ENCODE assay signal across 19 cellular contexts in the genomic region with DNA sequence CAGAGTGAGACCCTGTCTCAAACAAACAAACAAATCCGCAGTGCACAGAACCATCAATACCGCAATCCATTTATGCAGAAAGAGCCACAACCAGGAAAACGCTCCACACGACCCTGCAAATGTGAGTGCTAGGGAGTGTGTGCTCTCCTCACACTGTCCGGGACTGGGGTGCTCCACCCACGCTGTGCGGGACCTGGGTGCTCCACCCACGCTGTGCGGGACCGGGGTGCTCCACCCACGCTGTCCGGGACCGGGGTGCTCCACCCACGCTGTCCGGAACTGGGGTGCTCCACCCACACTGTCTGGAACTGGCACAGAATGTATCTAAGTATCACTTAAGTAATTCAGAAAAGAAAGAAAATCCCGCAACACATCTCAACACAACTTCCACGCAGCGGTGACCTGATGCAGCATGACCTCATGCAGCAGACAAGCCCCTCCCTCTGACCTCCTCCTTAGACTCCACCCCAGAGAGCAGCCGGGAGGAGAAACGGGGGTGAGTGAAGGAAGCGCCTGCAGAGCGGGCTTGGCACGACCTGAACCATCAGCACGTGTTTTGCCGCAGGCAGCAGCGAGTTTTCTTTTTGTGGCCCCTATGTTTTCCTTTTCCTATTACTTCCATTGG. TPM values are rescaled to one million over a fixed set of nuclear protein-coding genes. Genes with fewer than 3 reads are reported as not detected.
A peak's percentile ranks its signal among the peaks of the same experiment; 100 is the strongest.
DNase-seq lines count a peak whose midpoint lies in the region; ATAC-seq and TF ChIP-seq lines count a peak whose summit lies in the region.
"Had no signal": no experiment of that assay in that cellular context is flagged by ENCODE, and none has a peak within 500 bp of the region (broad histone marks: within the 10 kb centered on the region; RNA-seq: fewer than 3 reads in every experiment).

No MANE protein-coding gene starts in this region.

- no peaks in the 10 kb centered on the region for H3K27me3 Mint-ChIP-seq in activated CD4-positive, alpha-beta T cell treated with anti-CD3 and anti-CD28 coated beads, Interleukin-2, amount 10 ng/mL, durations not matched to agents 24 days and 14 days
- H3K27me3 Mint-ChIP-seq in activated naive CD4-positive, alpha-beta T cell treated with anti-CD3 and anti-CD28 coated beads, Interleukin-2, amount 50 U/mL, for 24 hours, result no peaks in the 10 kb centered on the region
- H3K27me3 Mint-ChIP-seq in natural killer cell (ENCODE audit: low read depth in 2 of 2), result no peaks in the 10 kb centered on the region

- peaks cover 12% of the 10 kb centered on the region; the same call in 1 of the 2 replicates for H4K20me1 ChIP-seq in DND-41 (ENCODE audit: insufficient read depth, low read length)

- peaks cover 27% of the 10 kb centered on the region for H3K4me1 Mint-ChIP-seq in activated CD4-positive, alpha-beta T cell treated with anti-CD3 and anti-CD28 coated beads, Interleukin-2, amount 10 ng/mL, durations not matched to agents 24 days and 14 days
- H3K4me1 Mint-ChIP-seq in activated naive CD4-positive, alpha-beta T cell treated with anti-CD3 and anti-CD28 coated beads, Interleukin-2, amount 50 U/mL, for 24 hours, result peaks cover 37% of the 10 kb centered on the region
- peaks cover 30 to 44% of the 10 kb centered on the region in 2 donors for H3K4me1 Mint-ChIP-seq in natural killer cell

- no peaks in the 10 kb centered on the region for H3K9me3 Mint-ChIP-seq in activated CD4-positive, alpha-beta T cell treated with anti-CD3 and anti-CD28 coated beads, Interleukin-2, amount 10 ng/mL, durations not matched to agents 24 days and 14 days
- H3K9me3 Mint-ChIP-seq in activated naive CD4-positive, alpha-beta T cell treated with anti-CD3 and anti-CD28 coated beads, Interleukin-2, amount 50 U/mL, for 24 hours, result no peaks in the 10 kb centered on the region
- H3K9me3 Mint-ChIP-seq in natural killer cell, result no peaks in the 10 kb centered on the region

- no peaks in the 10 kb centered on the region for H3K27me3 ChIP-seq in DND-41 (ENCODE audit: insufficient read depth, low read length, poor library complexity)
- H3K27me3 ChIP-seq: esophagus muscularis mucosa, heart left ventricle had no signal

- H3K36me3 Mint-ChIP-seq in activated CD4-positive, alpha-beta T cell treated with anti-CD3 and anti-CD28 coated beads, Interleukin-2, amount 10 ng/mL, durations not matched to agents 24 days and 14 days (ENCODE audit: low read depth), result peaks cover 73% of the 10 kb centered on the region
- H3K36me3 Mint-ChIP-seq in activated naive CD4-positive, alpha-beta T cell treated with anti-CD3 and anti-CD28 coated beads, Interleukin-2, amount 50 U/mL, for 24 hours, result peaks cover 4% of the 10 kb centered on the region
- no peaks in the 10 kb centered on the region for H3K36me3 Mint-ChIP-seq in natural killer cell

- peaks cover 41% of the 10 kb centered on the region for H3K79me2 ChIP-seq in DND-41 (ENCODE audit: insufficient read depth, low read length)

- H3K36me3 ChIP-seq in DND-41 (ENCODE audit: insufficient read depth, low read length), result peaks cover 92% of the 10 kb centered on the region
- H3K36me3 ChIP-seq: esophagus muscularis mucosa had no signal

- DNase-seq in activated CD4-positive, alpha-beta T cell treated with anti-CD3 and anti-CD28 coated beads, Interleukin-2, amount 10 ng/mL, durations not matched to agents 24 days and 14 days, result no peak
- no peak for DNase-seq in activated CD4-positive, alpha-beta T cell treated with anti-CD3 and anti-CD28 coated beads, Interleukin-2, amount 50 U/mL, for 4 hours
- DNase-seq in DND-41 (no peak), natural killer cell (no peak), NCI-H2227 (lab: John Stamatoyannopoulos, UW; ENCODE audit: unreplicated experiment) (no peak)
- DNase-seq: amniotic stem cell, COR-L47, GDM1, heart left ventricle, KBM-7, mucosa of descending colon, NCI-H1105, NCI-H226, posterior cingulate gyrus, SHP77 treated with DMSO at 0.1 percent for 48 hours had no signal

- peak overlapping the region; percentile 38 for H3K27ac Mint-ChIP-seq in activated CD4-positive, alpha-beta T cell treated with anti-CD3 and anti-CD28 coated beads, Interleukin-2, amount 10 ng/mL, durations not matched to agents 24 days and 14 days
- H3K27ac Mint-ChIP-seq in activated naive CD4-positive, alpha-beta T cell treated with anti-CD3 and anti-CD28 coated beads, Interleukin-2, amount 50 U/mL, for 24 hours, result peak overlapping the region; percentile 55
- H3K27ac Mint-ChIP-seq in natural killer cell, result peak overlapping the region; percentile 92 to 95

- H2AFZ ChIP-seq in DND-41 (ENCODE audit: low read depth, low read length), result no peak overlapping the region

- no peak overlapping the region for H3K27ac ChIP-seq in DND-41 (ENCODE audit: low read length)
- H3K27ac ChIP-seq: esophagus muscularis mucosa had no signal

- TF ChIP-seq CTCF in DND-41 (IDR thresholded peaks at IDR 0.05; ENCODE audit: borderline replicate concordance, extremely low read depth, low read length, poor library complexity, severe bottlenecking) (no peak), natural killer cell (IDR thresholded peaks at IDR 0.05) (no peak)

- no peak overlapping the region for H3K4me2 ChIP-seq in DND-41 (ENCODE audit: insufficient read depth, low read length)

- ATAC-seq in DND-41 (ENCODE audit: insufficient read depth, low read depth) (peak; percentile 22; the same call in 1 of the 3 replicates), natural killer cell (no peak), HG03342 (IDR thresholded peaks at IDR 0.05; ENCODE audit: unreplicated experiment) (no peak), HG02798 (IDR thresholded peaks at IDR 0.05; ENCODE audit: poor library complexity, unreplicated experiment) (no peak)
- ATAC-seq: mucosa of descending colon had no signal

- no peak overlapping the region for H3K4me3 Mint-ChIP-seq in activated CD4-positive, alpha-beta T cell treated with anti-CD3 and anti-CD28 coated beads, Interleukin-2, amount 10 ng/mL, durations not matched to agents 24 days and 14 days
- H3K4me3 Mint-ChIP-seq in activated naive CD4-positive, alpha-beta T cell treated with anti-CD3 and anti-CD28 coated beads, Interleukin-2, amount 50 U/mL, for 24 hours, result peak overlapping the region; percentile 49
- peak overlapping the region; percentile 96 for H3K4me3 Mint-ChIP-seq in natural killer cell

- no peak overlapping the region for H3K9ac ChIP-seq in DND-41 (ENCODE audit: low read depth, low read length)

- no peak overlapping the region for H3K4me3 ChIP-seq in DND-41 (ENCODE audit: low read depth in 1 of 2, low read length in 2 of 2)
- H3K4me3 ChIP-seq: esophagus muscularis mucosa, heart left ventricle, mucosa of descending colon had no signal

- intact Hi-C loops in activated CD4-positive, alpha-beta T cell treated with anti-CD3 and anti-CD28 coated beads, Interleukin-2, amount 10 ng/mL, durations not matched to agents 24 days and 14 days (cut with micrococcal nuclease), result loop anchor here (10.0 kb wide), 1 partner anchor 55 kb away; a partner anchor contains a TSS
- intact Hi-C loops in natural killer cell (cut with micrococcal nuclease), result loop anchor here (5.0 kb wide), 2 partner anchors 53 to 102 kb away; no protein-coding TSS in a partner anchor

- no peaks in the 10 kb centered on the region for H3K4me1 ChIP-seq in DND-41 (ENCODE audit: insufficient read depth, low read length)
- H3K4me1 ChIP-seq: esophagus muscularis mucosa had no signal

- H3K9me3 ChIP-seq in DND-41 (ENCODE audit: insufficient read depth, low read length, severe bottlenecking), result no peaks in the 10 kb centered on the region
- H3K9me3 ChIP-seq: esophagus muscularis mucosa, heart left ventricle, mucosa of descending colon had no signal

RNA-seq across cellular contexts. Expression of a gene that starts 38.5 kb away (rescaled TPM):
- total RNA-seq in activated CD4-positive, alpha-beta T cell treated with anti-CD3 and anti-CD28 coated beads, Interleukin-2, amount 10 ng/mL, durations not matched to agents 24 days and 14 days, result 32.9 and 33.3 TPM in 2 replicates
- 100 to 1,000 TPM; 146 to 206 (median 186) TPM for total RNA-seq in natural killer cell

RNA-seq across cellular contexts. Expression of a gene that starts 39.2 kb away (rescaled TPM):
- 3.6 and 3.9 TPM in 2 replicates for total RNA-seq in activated CD4-positive, alpha-beta T cell treated with anti-CD3 and anti-CD28 coated beads, Interleukin-2, amount 10 ng/mL, durations not matched to agents 24 days and 14 days
- total RNA-seq in natural killer cell, result 10 to 100 TPM; 31.7 to 43.0 (median 35.4) TPM

RNA-seq across cellular contexts. Expression of a gene that starts 56.6 kb away (rescaled TPM):
- 226 and 237 TPM in 2 replicates for total RNA-seq in activated CD4-positive, alpha-beta T cell treated with anti-CD3 and anti-CD28 coated beads, Interleukin-2, amount 10 ng/mL, durations not matched to agents 24 days and 14 days
- total RNA-seq in natural killer cell, result 10 to 100 TPM; 43.3 to 45.4 (median 45.1) TPM

RNA-seq across cellular contexts. Expression of a gene that starts 58.3 kb away (rescaled TPM):
- 12.8 and 13.2 TPM in 2 replicates for total RNA-seq in activated CD4-positive, alpha-beta T cell treated with anti-CD3 and anti-CD28 coated beads, Interleukin-2, amount 10 ng/mL, durations not matched to agents 24 days and 14 days
- total RNA-seq in natural killer cell, result 10 to 100 TPM; 23.1 to 37.9 (median 24.0) TPM

Comparison
In these comparisons a context has a peak if more than half of its experiments do, and no peak if none do; other contexts are left out.
1. H3K27ac Mint-ChIP-seq: peak in every context shown above with its lines; median percentile 94 in natural killer cell; 55 in activated naive CD4-positive, alpha-beta T cell treated with anti-CD3 and anti-CD28 coated beads, Interleukin-2, amount 50 U/mL, for 24 hours; 38 in activated CD4-positive, alpha-beta T cell treated with anti-CD3 and anti-CD28 coated beads, Interleukin-2, amount 10 ng/mL, durations not matched to agents 24 days and 14 days.